Comparison of ENCODE assay signal across 1 cellular context in the genomic region with DNA sequence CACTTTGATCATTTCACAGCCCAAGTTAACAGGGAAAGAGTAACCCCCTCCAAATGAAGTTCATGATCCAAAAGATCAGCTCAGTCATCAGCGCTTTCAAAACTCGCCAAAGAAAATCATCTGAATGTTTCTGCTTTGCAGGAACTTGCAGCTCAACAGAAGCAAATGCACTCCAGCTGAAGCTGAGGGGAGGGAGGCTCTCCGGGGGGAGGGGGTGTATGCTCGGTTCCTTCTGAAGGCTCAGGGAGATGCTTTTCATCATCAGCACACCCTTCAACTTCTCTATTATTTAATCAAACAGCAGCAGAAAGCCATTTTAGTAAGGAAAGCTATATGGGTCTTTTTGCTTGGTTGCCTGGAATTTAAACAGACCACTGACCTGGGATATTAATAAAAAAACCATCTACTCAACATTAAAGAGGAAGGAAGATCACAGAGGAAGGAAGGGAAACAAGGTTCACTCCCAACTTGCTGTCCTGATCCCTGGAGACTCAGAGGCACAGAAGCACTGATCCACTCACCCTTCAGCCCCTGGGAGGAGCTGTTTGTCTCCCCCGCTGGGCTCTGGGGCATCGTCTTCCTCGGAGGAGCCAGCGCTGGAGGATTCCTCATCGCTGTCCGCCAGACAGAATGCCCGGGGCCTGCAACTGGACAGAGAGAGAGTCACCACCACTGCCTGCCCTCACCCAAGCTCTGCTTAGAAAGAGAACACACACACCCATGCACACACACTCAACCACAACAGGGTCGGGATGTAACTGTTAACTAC.
TF ChIP-seq lines count a peak whose summit lies in the region.

No MANE protein-coding gene starts in this region.

TF ChIP-seq in H1, 55 proteins besides CTCF, POLR2A, EP300 and RAD21 (continued from another document):
- TF ChIP-seq RBBP5 (IDR thresholded peaks at IDR 0.05; ENCODE audit: borderline replicate concordance, low read depth, low read length), result no peak
- no peak for TF ChIP-seq KDM1A (IDR thresholded peaks at IDR 0.05; ENCODE audit: borderline replicate concordance, low read length)
